ENCODE assay signal across 8 cellular contexts in genomic region chr3:52244061-52244628, GRCh38. TPM values are rescaled to one million over a fixed set of nuclear protein-coding genes. Genes with fewer than 3 reads are reported as not detected.
A peak's percentile ranks its signal among the peaks of the same experiment; 100 is the strongest.
DNase-seq lines count a peak whose midpoint lies in the region; ATAC-seq lines count a peak whose summit lies in the region.

No MANE protein-coding gene starts in this region.

- H3K9me3 ChIP-seq in CD4-positive, alpha-beta memory T cell (ENCODE audit: control insufficient read depth in 1 of 2, low read length in 2 of 2), result no peaks in the 10 kb centered on the region

- CTCF ChIA-PET in CD4-positive, alpha-beta memory T cell (lab: Charles Lee; ENCODE audit: partially characterized antibody), result interaction anchor here (1.3 to 31.1 kb wide), 6 partner anchors 8 to 94 kb away, joined by 3 to 684 read pairs (median 14); partner anchors contain the start of genes GLYCTK and WDR82

- peak overlapping the region; percentile 90 for H3K27ac ChIP-seq in CD4-positive, alpha-beta memory T cell (ENCODE audit: low read depth, low read length)

- H3K4me1 ChIP-seq in CD4-positive, alpha-beta memory T cell (ENCODE audit: insufficient read depth, low read length), result peaks cover 80% of the 10 kb centered on the region

- ATAC-seq in GM21381 (IDR thresholded peaks at IDR 0.05; ENCODE audit: unreplicated experiment) (peak; percentile 33), left lobe of liver (no peak)

- peak in 1 of 5 donors; percentile 69 for DNase-seq in CD4-positive, alpha-beta memory T cell
- DNase-seq in NCI-H69 (lab: John Stamatoyannopoulos, UW), result peak; percentile 75
- no peak for DNase-seq in activated T-helper 1 cell treated with anti-CD3 and anti-CD28 coated beads, Interleukin-12 subunit alpha, Interleukin-12 subunit beta, Interleukin-2, Interleukin-4 antibody, amounts not matched to agents 30 ng/mL and 10 ng/mL and 1 ng/mL, durations not matched to agents 14 hours and 24 hours and 36 hours (ENCODE audit: low spot score)
- peak; percentile 53 for DNase-seq in left lobe of liver (ENCODE audit: low spot score)
- DNase-seq in NCI-H524 (lab: John Stamatoyannopoulos, UW), result no peak
- no peak for DNase-seq in AG08396 (ENCODE audit: low spot score)
- DNase-seq in DMS114 treated with DMSO at 0.1 percent for 48 hours (lab: John Stamatoyannopoulos, UW; ENCODE audit: unreplicated experiment), result no peak

- H3K36me3 ChIP-seq in CD4-positive, alpha-beta memory T cell (ENCODE audit: insufficient read depth, low read length), result peaks cover 15% of the 10 kb centered on the region

- no peak overlapping the region for H3K4me3 ChIP-seq in CD4-positive, alpha-beta memory T cell (ENCODE audit: low read length in 2 of 2)

- H3K27me3 ChIP-seq in CD4-positive, alpha-beta memory T cell (ENCODE audit: insufficient read depth, low read length), result no peaks in the 10 kb centered on the region

- no peaks in the 10 kb centered on the region for H3K9me3 Mint-ChIP-seq in CD4-positive, alpha-beta memory T cell
- H3K9me3 Mint-ChIP-seq in activated T-helper 1 cell treated with anti-CD3 and anti-CD28 coated beads, Interleukin-12 subunit alpha, Interleukin-12 subunit beta, Interleukin-2, Interleukin-4 antibody, amounts not matched to agents 30 ng/mL and 10 ng/mL and 1 ng/mL, durations not matched to agents 14 hours and 24 hours and 36 hours, result peaks cover 3% of the 10 kb centered on the region

- H3K4me1 Mint-ChIP-seq in CD4-positive, alpha-beta memory T cell, result peaks cover 49 to 90% (median 70%) of the 10 kb centered on the region in 4 donors
- H3K4me1 Mint-ChIP-seq in activated T-helper 1 cell treated with anti-CD3 and anti-CD28 coated beads, Interleukin-12 subunit alpha, Interleukin-12 subunit beta, Interleukin-2, Interleukin-4 antibody, amounts not matched to agents 30 ng/mL and 10 ng/mL and 1 ng/mL, durations not matched to agents 14 hours and 24 hours and 36 hours (ENCODE audit: low read depth), result peaks cover 81% of the 10 kb centered on the region

- H3K27me3 Mint-ChIP-seq in CD4-positive, alpha-beta memory T cell, result no peaks in the 10 kb centered on the region
- H3K27me3 Mint-ChIP-seq in activated T-helper 1 cell treated with anti-CD3 and anti-CD28 coated beads, Interleukin-12 subunit alpha, Interleukin-12 subunit beta, Interleukin-2, Interleukin-4 antibody, amounts not matched to agents 30 ng/mL and 10 ng/mL and 1 ng/mL, durations not matched to agents 14 hours and 24 hours and 36 hours (ENCODE audit: insufficient read depth), result no peaks in the 10 kb centered on the region

- peaks cover 21 to 38% of the 10 kb centered on the region in 2 donors for H3K36me3 Mint-ChIP-seq in CD4-positive, alpha-beta memory T cell
- H3K36me3 Mint-ChIP-seq in activated T-helper 1 cell treated with anti-CD3 and anti-CD28 coated beads, Interleukin-12 subunit alpha, Interleukin-12 subunit beta, Interleukin-2, Interleukin-4 antibody, amounts not matched to agents 30 ng/mL and 10 ng/mL and 1 ng/mL, durations not matched to agents 14 hours and 24 hours and 36 hours (ENCODE audit: low read depth), result peaks cover 35% of the 10 kb centered on the region

- peak overlapping the region; percentile 75 to 87 (median 82) for H3K4me3 Mint-ChIP-seq in CD4-positive, alpha-beta memory T cell
- H3K4me3 Mint-ChIP-seq in activated T-helper 1 cell treated with anti-CD3 and anti-CD28 coated beads, Interleukin-12 subunit alpha, Interleukin-12 subunit beta, Interleukin-2, Interleukin-4 antibody, amounts not matched to agents 30 ng/mL and 10 ng/mL and 1 ng/mL, durations not matched to agents 14 hours and 24 hours and 36 hours, result peak overlapping the region; percentile 78

- intact Hi-C loops in CD4-positive, alpha-beta memory T cell (cut with micrococcal nuclease), result no loop called here
- intact Hi-C loops in activated T-helper 1 cell treated with anti-CD3 and anti-CD28 coated beads, Interleukin-12 subunit alpha, Interleukin-12 subunit beta, Interleukin-2, Interleukin-4 antibody, amounts not matched to agents 30 ng/mL and 10 ng/mL and 1 ng/mL, durations not matched to agents 14 hours and 24 hours and 36 hours (cut with micrococcal nuclease), result loop anchor here (1.0 kb wide), 1 partner anchor 9 kb away; no protein-coding TSS in a partner anchor

- peak overlapping the region; percentile 92 to 97 (median 95) for H3K27ac Mint-ChIP-seq in CD4-positive, alpha-beta memory T cell
- H3K27ac Mint-ChIP-seq in activated T-helper 1 cell treated with anti-CD3 and anti-CD28 coated beads, Interleukin-12 subunit alpha, Interleukin-12 subunit beta, Interleukin-2, Interleukin-4 antibody, amounts not matched to agents 30 ng/mL and 10 ng/mL and 1 ng/mL, durations not matched to agents 14 hours and 24 hours and 36 hours, result peak overlapping the region; percentile 92

- POLR2A ChIA-PET in CD4-positive, alpha-beta memory T cell (lab: Charles Lee; ENCODE audit: partially characterized antibody), result interaction anchor here (2.9 to 38.1 kb wide), 4 partner anchors 10 to 36 kb away, joined by 12 to 1950 read pairs (median 120); partner anchors contain the start of genes GLYCTK, TLR9 and WDR82

RNA-seq across cellular contexts. Expression of gene PPM1M, which starts 1.4 kb away (rescaled TPM):
- total RNA-seq in CD4-positive, alpha-beta memory T cell, result 10 to 100 TPM; 70.2 to 81.1 TPM
- polyA plus RNA-seq in CD4-positive, alpha-beta memory T cell, result 10 to 100 TPM; 52.0 to 85.3 TPM
- 57.1 and 59.5 TPM in 2 replicates for total RNA-seq in activated T-helper 1 cell treated with anti-CD3 and anti-CD28 coated beads, Interleukin-12 subunit alpha, Interleukin-12 subunit beta, Interleukin-2, Interleukin-4 antibody, amounts not matched to agents 30 ng/mL and 10 ng/mL and 1 ng/mL, durations not matched to agents 14 hours and 24 hours and 36 hours
- total RNA-seq in left lobe of liver, result 4.2 TPM

RNA-seq across cellular contexts. Expression of gene TWF2, which starts 5.2 kb away (rescaled TPM):
- 10 to 100 TPM; 69.3 to 76.1 TPM for total RNA-seq in CD4-positive, alpha-beta memory T cell
- polyA plus RNA-seq in CD4-positive, alpha-beta memory T cell, result 100 to 1,000 TPM; 122 to 124 TPM
- 94.3 and 98.6 TPM in 2 replicates for total RNA-seq in activated T-helper 1 cell treated with anti-CD3 and anti-CD28 coated beads, Interleukin-12 subunit alpha, Interleukin-12 subunit beta, Interleukin-2, Interleukin-4 antibody, amounts not matched to agents 30 ng/mL and 10 ng/mL and 1 ng/mL, durations not matched to agents 14 hours and 24 hours and 36 hours
- total RNA-seq in left lobe of liver, result 16.8 TPM

RNA-seq across cellular contexts. Expression of gene TLR9, which starts 18.7 kb away (rescaled TPM):
- total RNA-seq in CD4-positive, alpha-beta memory T cell, result 1 to 10 TPM; 2.3 to 3.0 TPM
- polyA plus RNA-seq in CD4-positive, alpha-beta memory T cell, result not detected
- 0.47 TPM in 1 of 2 replicates, not detected in the other for total RNA-seq in activated T-helper 1 cell treated with anti-CD3 and anti-CD28 coated beads, Interleukin-12 subunit alpha, Interleukin-12 subunit beta, Interleukin-2, Interleukin-4 antibody, amounts not matched to agents 30 ng/mL and 10 ng/mL and 1 ng/mL, durations not matched to agents 14 hours and 24 hours and 36 hours
- total RNA-seq in left lobe of liver, result not detected

RNA-seq across cellular contexts. Expression of gene WDR82, which starts 34.3 kb away (rescaled TPM):
- total RNA-seq in CD4-positive, alpha-beta memory T cell, result 100 to 1,000 TPM; 149 to 150 TPM
- polyA plus RNA-seq in CD4-positive, alpha-beta memory T cell, result 100 to 1,000 TPM in 1 of 2 donors, 10 to 100 TPM in 1; 62.3 to 143 TPM
- 105 and 107 TPM in 2 replicates for total RNA-seq in activated T-helper 1 cell treated with anti-CD3 and anti-CD28 coated beads, Interleukin-12 subunit alpha, Interleukin-12 subunit beta, Interleukin-2, Interleukin-4 antibody, amounts not matched to agents 30 ng/mL and 10 ng/mL and 1 ng/mL, durations not matched to agents 14 hours and 24 hours and 36 hours
- 18.6 TPM for total RNA-seq in left lobe of liver

RNA-seq across cellular contexts. Expression of gene GLYCTK, which starts 43.5 kb away (rescaled TPM):
- total RNA-seq in CD4-positive, alpha-beta memory T cell, result 10 to 100 TPM; 29.4 to 35.1 TPM
- polyA plus RNA-seq in CD4-positive, alpha-beta memory T cell, result 1 to 10 TPM; 4.9 to 9.7 TPM
- total RNA-seq in activated T-helper 1 cell treated with anti-CD3 and anti-CD28 coated beads, Interleukin-12 subunit alpha, Interleukin-12 subunit beta, Interleukin-2, Interleukin-4 antibody, amounts not matched to agents 30 ng/mL and 10 ng/mL and 1 ng/mL, durations not matched to agents 14 hours and 24 hours and 36 hours, result 17.0 and 18.3 TPM in 2 replicates
- total RNA-seq in left lobe of liver, result 396 TPM

Comparison
In these comparisons a context has a peak if more than half of its experiments do, and no peak if none do; other contexts are left out.
1. DNase-seq: peak in NCI-H69 (single experiment) and left lobe of liver (single experiment); none in activated T-helper 1 cell treated with anti-CD3 and anti-CD28 coated beads, Interleukin-12 subunit alpha, Interleukin-12 subunit beta, Interleukin-2, Interleukin-4 antibody, amounts not matched to agents 30 ng/mL and 10 ng/mL and 1 ng/mL, durations not matched to agents 14 hours and 24 hours and 36 hours (single experiment), NCI-H524 (0 of 2), AG08396 (single experiment) and DMS114 treated with DMSO at 0.1 percent for 48 hours (single experiment).
2. RNA of gene PPM1M, which starts 1.4 kb away (total RNA-seq): 70.2 to 81.1 TPM in CD4-positive, alpha-beta memory T cell and 57.1 to 59.5 TPM in activated T-helper 1 cell treated with anti-CD3 and anti-CD28 coated beads, Interleukin-12 subunit alpha, Interleukin-12 subunit beta, Interleukin-2, Interleukin-4 antibody, amounts not matched to agents 30 ng/mL and 10 ng/mL and 1 ng/mL, durations not matched to agents 14 hours and 24 hours and 36 hours; 4.2 TPM in left lobe of liver (single experiment); every median in the first group is over 10 times any median in the second.